In genomic region chr10:22442063-22442462, GRCh38 we compare ENCODE assay signal across 25 cellular contexts.
"Had no signal": no experiment of that assay in that cellular context is flagged by ENCODE, and none has a peak within 500 bp of the region (broad histone marks: within the 10 kb centered on the region; RNA-seq: fewer than 3 reads in every experiment).

No MANE protein-coding gene starts in this region.

- H3K36me3 Mint-ChIP-seq: natural killer cell; stimulated activated naive B cell treated with anti-CD40 and anti-IgM and Interleukin-4, amounts not matched to agents 10 μg/mL and 1 μg/mL and 100 μg/mL, for 72 hours had no signal

- H3K36me3 ChIP-seq: colonic mucosa, heart right ventricle, left lung, ovary, spleen, tibial artery, upper lobe of left lung had no signal

- H3K4me3 Mint-ChIP-seq: dendritic cell treated with granulocyte-macrophage colony-stimulating factor and Interleukin-4, amounts not matched to agents 40 ng/mL and 50 ng/mL, for 4 days; endodermal cell; natural killer cell; stimulated activated naive B cell treated with anti-CD40 and anti-IgM and Interleukin-4, amounts not matched to agents 10 μg/mL and 1 μg/mL and 100 μg/mL, for 72 hours; stimulated activated naive CD8-positive, alpha-beta T cell treated with anti-CD3 and anti-CD28 coated beads, Interleukin-15, amount 100 ng/mL, for 72 hours had no signal

- H3K4me3 ChIP-seq: colonic mucosa, heart right ventricle, left lung, ovary, psoas muscle, skin epidermis, spleen, tibial artery, upper lobe of left lung had no signal

- H3K4me1 Mint-ChIP-seq: endodermal cell had no signal

- H3K27ac ChIP-seq: colonic mucosa, epithelial cell of prostate, heart right ventricle, left lung, ovary, psoas muscle, skin epidermis, spleen, tibial artery, upper lobe of left lung had no signal

- H3K9me3 ChIP-seq: colonic mucosa, heart right ventricle, left lung, ovary, psoas muscle, spleen, tibial artery, upper lobe of left lung had no signal

- ATAC-seq: esophagus mucosa; heart right ventricle; left cardiac atrium; left lung; natural killer cell; psoas muscle; right cardiac atrium; stimulated activated naive B cell treated with anti-CD40 and anti-IgM and Interleukin-4, amounts not matched to agents 10 μg/mL and 1 μg/mL and 100 μg/mL, for 72 hours; stimulated activated naive CD8-positive, alpha-beta T cell treated with anti-CD3 and anti-CD28 coated beads, Interleukin-15, amount 100 ng/mL, for 72 hours had no signal

- H3K9me3 Mint-ChIP-seq: dendritic cell treated with granulocyte-macrophage colony-stimulating factor and Interleukin-4, amounts not matched to agents 40 ng/mL and 50 ng/mL, for 4 days; endodermal cell; natural killer cell; stimulated activated naive B cell treated with anti-CD40 and anti-IgM and Interleukin-4, amounts not matched to agents 10 μg/mL and 1 μg/mL and 100 μg/mL, for 72 hours; stimulated activated naive CD8-positive, alpha-beta T cell treated with anti-CD3 and anti-CD28 coated beads, Interleukin-15, amount 100 ng/mL, for 72 hours had no signal

- H3K27ac Mint-ChIP-seq: dendritic cell treated with granulocyte-macrophage colony-stimulating factor and Interleukin-4, amounts not matched to agents 40 ng/mL and 50 ng/mL, for 4 days; endodermal cell; natural killer cell; stimulated activated naive CD8-positive, alpha-beta T cell treated with anti-CD3 and anti-CD28 coated beads, Interleukin-15, amount 100 ng/mL, for 72 hours had no signal

- H3K27me3 Mint-ChIP-seq: stimulated activated naive B cell treated with anti-CD40 and anti-IgM and Interleukin-4, amounts not matched to agents 10 μg/mL and 1 μg/mL and 100 μg/mL, for 72 hours had no signal

- DNase-seq: colonic mucosa; effector CD8-positive, alpha-beta T cell; endodermal cell; foreskin melanocyte; glutamatergic neuron; heart right ventricle; hippocampal formation; left cardiac atrium; left lung; mesendoderm; natural killer cell; occipital lobe; ovary; posterior cingulate gyrus; psoas muscle; right cardiac atrium; spleen; stimulated activated naive B cell treated with anti-CD40 and anti-IgM and Interleukin-4, amounts not matched to agents 10 μg/mL and 1 μg/mL and 100 μg/mL, for 72 hours; stimulated activated naive CD8-positive, alpha-beta T cell treated with anti-CD3 and anti-CD28 coated beads, Interleukin-15, amount 100 ng/mL, for 72 hours; tibial artery; upper lobe of left lung had no signal

- H3K27me3 ChIP-seq: colonic mucosa, ovary, spleen, tibial artery, upper lobe of left lung had no signal
